8 cellular contexts compared by ENCODE assay signal in the genomic region with DNA sequence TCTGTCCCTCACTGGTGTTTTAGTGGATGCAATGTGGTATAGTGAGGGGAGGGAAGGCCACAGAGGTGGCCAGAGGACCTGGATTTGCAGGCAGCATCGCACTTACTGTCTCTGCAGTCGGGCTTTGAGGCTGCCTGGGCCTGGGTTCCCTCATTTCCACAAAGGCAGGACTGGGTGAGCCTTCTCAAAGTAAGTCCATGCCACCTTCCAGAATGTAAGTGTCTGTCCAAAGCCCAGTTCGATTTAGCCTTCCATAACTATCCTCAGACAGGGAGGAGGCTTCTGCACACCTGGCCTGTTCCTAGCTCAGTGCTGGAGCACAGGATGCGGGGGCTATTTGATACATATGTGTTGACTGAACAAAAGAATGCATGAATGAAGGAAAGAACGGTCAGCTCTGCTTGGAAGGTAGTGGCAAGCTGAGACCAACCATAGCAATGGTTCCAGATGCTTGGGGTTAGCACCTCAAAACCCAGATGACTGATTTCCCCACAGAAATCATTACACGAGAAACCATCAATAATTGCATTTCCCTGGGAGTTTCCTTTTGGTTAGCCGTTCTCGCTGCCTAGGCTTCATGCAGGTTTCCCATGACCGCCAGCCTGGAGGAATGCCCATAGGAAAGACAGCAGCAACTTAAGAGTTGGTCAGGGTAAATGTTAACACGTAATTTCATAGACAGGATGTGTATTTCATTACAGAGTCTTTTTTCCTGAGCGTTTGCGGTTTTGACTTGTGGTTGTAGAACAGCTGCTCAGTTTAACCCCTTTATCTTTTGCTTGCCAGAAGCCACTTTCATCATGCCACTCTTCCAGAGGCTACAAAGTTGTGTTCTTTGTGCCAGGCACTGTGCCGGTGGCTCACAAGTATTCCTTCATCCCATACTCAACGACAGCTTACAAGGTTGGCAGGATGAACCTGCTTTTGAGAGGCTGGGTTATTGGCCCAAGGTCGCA. TPM values are rescaled to one million over a fixed set of nuclear protein-coding genes. Genes with fewer than 3 reads are reported as not detected.
A peak's percentile ranks its signal among the peaks of the same experiment; 100 is the strongest.
DNase-seq lines count a peak whose midpoint lies in the region; ATAC-seq and TF ChIP-seq lines count a peak whose summit lies in the region.

No MANE protein-coding gene starts in this region.

- H3K9me3 ChIP-seq in SJCRH30 (replicated peaks) (no peaks in the 10 kb centered on the region), thyroid gland (no peaks in the 10 kb centered on the region)

- peaks cover 15% of the 10 kb centered on the region for H3K4me1 ChIP-seq in SJCRH30
- peaks cover 5 to 11% of the 10 kb centered on the region in 2 donors for H3K4me1 ChIP-seq in thyroid gland

- no peak for TF ChIP-seq CTCF in HFFc6 (IDR thresholded peaks at IDR 0.05)
- no peak for TF ChIP-seq CTCF in thyroid gland (IDR thresholded peaks at IDR 0.05)

- peak; percentile 81 for DNase-seq in Daoy (ENCODE audit: low read depth)
- peak; percentile 55 for DNase-seq in HFFc6
- peak; percentile 82 to 92 for DNase-seq in SJCRH30
- no peak for DNase-seq in caudate nucleus (lab: John Stamatoyannopoulos, UW)
- DNase-seq in stimulated activated effector memory CD8-positive, alpha-beta T cell treated with anti-CD3 and anti-CD28 coated beads, Interleukin-12 subunit alpha, Interleukin-12 subunit beta, amount 100 ng/mL, for 72 hours (ENCODE audit: low spot score in 2 of 2) = peak; percentile 28 to 80
- no peak for DNase-seq in pons (ENCODE audit: low spot score)
- no peak for DNase-seq in thyroid gland

- H3K9me3 Mint-ChIP-seq in HFFc6 = no peaks in the 10 kb centered on the region
- H3K9me3 Mint-ChIP-seq in stimulated activated effector memory CD8-positive, alpha-beta T cell treated with anti-CD3 and anti-CD28 coated beads, Interleukin-12 subunit alpha, Interleukin-12 subunit beta, amount 100 ng/mL, for 72 hours = no peaks in the 10 kb centered on the region

- ATAC-seq in stimulated activated effector memory CD8-positive, alpha-beta T cell treated with anti-CD3 and anti-CD28 coated beads, Interleukin-12 subunit alpha, Interleukin-12 subunit beta, amount 100 ng/mL, for 72 hours = peak; percentile 57
- no peak for ATAC-seq in GM21825 (IDR thresholded peaks at IDR 0.05; ENCODE audit: unreplicated experiment)

- peak overlapping the region; percentile 32 for H3K27ac ChIP-seq in SJCRH30
- H3K27ac ChIP-seq in caudate nucleus (ENCODE audit: low read depth, low read length) = peak overlapping the region; percentile 86
- H3K27ac ChIP-seq in thyroid gland = no peak overlapping the region

- peaks cover 2% of the 10 kb centered on the region; the same call in 1 of the 2 replicates for H3K27me3 Mint-ChIP-seq in HFFc6 (ENCODE audit: insufficient read depth)

- no peak overlapping the region for H3K4me3 Mint-ChIP-seq in HFFc6
- H3K4me3 Mint-ChIP-seq in stimulated activated effector memory CD8-positive, alpha-beta T cell treated with anti-CD3 and anti-CD28 coated beads, Interleukin-12 subunit alpha, Interleukin-12 subunit beta, amount 100 ng/mL, for 72 hours = peak overlapping the region; percentile 79

- no peaks in the 10 kb centered on the region for H3K27me3 ChIP-seq in SJCRH30
- no peaks in the 10 kb centered on the region for H3K27me3 ChIP-seq in thyroid gland

- H3K27ac Mint-ChIP-seq in HFFc6 = no peak overlapping the region
- peak overlapping the region; percentile 71 for H3K27ac Mint-ChIP-seq in stimulated activated effector memory CD8-positive, alpha-beta T cell treated with anti-CD3 and anti-CD28 coated beads, Interleukin-12 subunit alpha, Interleukin-12 subunit beta, amount 100 ng/mL, for 72 hours

- H3K36me3 Mint-ChIP-seq in HFFc6 (ENCODE audit: low read depth) = no peaks in the 10 kb centered on the region
- peaks cover 8% of the 10 kb centered on the region for H3K36me3 Mint-ChIP-seq in stimulated activated effector memory CD8-positive, alpha-beta T cell treated with anti-CD3 and anti-CD28 coated beads, Interleukin-12 subunit alpha, Interleukin-12 subunit beta, amount 100 ng/mL, for 72 hours

- WGBS in thyroid gland, 2 donors = 79 to 88% methylated on average over 15 of the region's 15 CpGs

- no peak for TF ChIP-seq POLR2A in thyroid gland (IDR thresholded peaks at IDR 0.05)

- H3K4me3 ChIP-seq in SJCRH30 (no peak overlapping the region), thyroid gland (replicated peaks in 1 of 3) (no peak overlapping the region)

- H3K4me1 Mint-ChIP-seq in HFFc6 (ENCODE audit: low read depth) = peaks cover 36% of the 10 kb centered on the region
- peaks cover 68% of the 10 kb centered on the region for H3K4me1 Mint-ChIP-seq in stimulated activated effector memory CD8-positive, alpha-beta T cell treated with anti-CD3 and anti-CD28 coated beads, Interleukin-12 subunit alpha, Interleukin-12 subunit beta, amount 100 ng/mL, for 72 hours

- intact Hi-C loops in thyroid gland (cut with DNase I) = no loop called here

- no peaks in the 10 kb centered on the region for H3K36me3 ChIP-seq in SJCRH30
- H3K36me3 ChIP-seq in thyroid gland = no peaks in the 10 kb centered on the region

RNA-seq across cellular contexts. Expression of gene IL17RA, which starts 2.7 kb away (rescaled TPM):
- total RNA-seq in Daoy (2014; rRNA removed; shearing (Covaris generic)) = 1.8 and 3.3 TPM in 2 replicates
- 10 to 100 TPM; 10.5 to 14.4 (median 13.7) TPM for total RNA-seq in HFFc6 (2021; fragmentation: NEBNext Ultra II Directional; extraction: Animal tissue kit (Norgen Biotek cat#: 25700))
- 3.2 and 3.3 TPM in 2 replicates for total RNA-seq in SJCRH30 (2014; rRNA removed; shearing (Covaris generic))
- 10 to 100 TPM; 10.3 to 19.1 (median 15.5) TPM for total RNA-seq in thyroid gland

RNA-seq across cellular contexts. Expression of gene TMEM121B, which starts 33.7 kb away (rescaled TPM):
- 0.11 and 0.21 TPM in 2 replicates for total RNA-seq in Daoy (2014; rRNA removed; shearing (Covaris generic))
- under 1 TPM; 0.05 to 0.11 (median 0.07) TPM for total RNA-seq in HFFc6 (2021; fragmentation: NEBNext Ultra II Directional; extraction: Animal tissue kit (Norgen Biotek cat#: 25700))
- total RNA-seq in SJCRH30 (2014; rRNA removed; shearing (Covaris generic)) = 1.8 and 1.9 TPM in 2 replicates
- under 1 TPM in 2 of 4 donors, not detected in 2; 0.10 to 0.17 TPM for total RNA-seq in thyroid gland

Comparison
In these comparisons a context has a peak if more than half of its experiments do, and no peak if none do; other contexts are left out.
1. DNase-seq: peak in Daoy (single experiment), HFFc6 (single experiment), SJCRH30 (2 of 2) and stimulated activated effector memory CD8-positive, alpha-beta T cell treated with anti-CD3 and anti-CD28 coated beads, Interleukin-12 subunit alpha, Interleukin-12 subunit beta, amount 100 ng/mL, for 72 hours (2 of 2); none in caudate nucleus (0 of 61), pons (single experiment) and thyroid gland (0 of 2).
2. H3K27ac ChIP-seq: peak in SJCRH30 (single experiment) and caudate nucleus (single experiment); none in thyroid gland (0 of 3).